In the genomic region with DNA sequence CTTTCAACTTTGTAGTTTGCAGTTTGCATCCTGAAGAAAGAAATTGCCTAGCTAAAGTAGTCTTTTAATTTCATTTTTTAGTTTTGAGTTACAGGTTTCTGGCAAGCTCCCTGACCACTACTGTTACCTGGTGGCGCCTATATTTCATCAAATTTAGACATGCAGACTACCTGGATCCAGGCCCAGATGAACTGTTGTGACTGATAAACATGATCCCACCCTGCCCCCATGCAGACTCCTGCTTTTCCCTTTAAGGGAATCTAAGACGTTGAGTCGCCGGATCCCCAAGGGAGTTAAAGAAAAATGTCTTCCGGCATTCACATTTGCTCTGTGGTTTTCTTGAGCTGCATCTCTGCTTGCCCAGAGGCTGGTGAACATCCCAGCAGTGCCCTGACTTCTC, we compare ENCODE assay signal across 10 cellular contexts.
DNase-seq lines count a peak whose midpoint lies in the region; ATAC-seq and TF ChIP-seq lines count a peak whose summit lies in the region.
"Had no signal": no experiment of that assay in that cellular context is flagged by ENCODE, and none has a peak within 500 bp of the region (broad histone marks: within the 10 kb centered on the region; RNA-seq: fewer than 3 reads in every experiment).

No MANE protein-coding gene starts in this region.

- TF ChIP-seq CTCF in coronary artery (IDR thresholded peaks at IDR 0.05), result no peak

- H3K4me3 ChIP-seq in coronary artery (peak overlapping the region; percentile 58), skeletal muscle cell (ENCODE audit: low read depth, low read length) (no peak overlapping the region)

- H3K27ac ChIP-seq in coronary artery, result no peak overlapping the region

- ATAC-seq in GM18861 (IDR thresholded peaks at IDR 0.05; ENCODE audit: unreplicated experiment), result no peak
- no peak for ATAC-seq in HG03139 (IDR thresholded peaks at IDR 0.05; ENCODE audit: unreplicated experiment)

- DNase-seq in GM03348 (ENCODE audit: low spot score) (peak; percentile 65), NCI-H2171 (lab: John Stamatoyannopoulos, UW) (peak; percentile 75), coronary artery (ENCODE audit: low spot score) (no peak), skeletal muscle cell (ENCODE audit: low read depth) (peak; percentile 21), anterior cingulate cortex (lab: John Stamatoyannopoulos, UW) (no peak)
- no peak for DNase-seq in activated naive CD4-positive, alpha-beta T cell (lab: John Stamatoyannopoulos, UW)
- DNase-seq: cortex of kidney, T-helper 1 cell had no signal

Comparison
In these comparisons a context has a peak if more than half of its experiments do, and no peak if none do; other contexts are left out.
1. DNase-seq: peak in GM03348 (single experiment), NCI-H2171 (single experiment) and skeletal muscle cell (single experiment); none in coronary artery (single experiment), anterior cingulate cortex (0 of 58) and activated naive CD4-positive, alpha-beta T cell (0 of 4).